In genomic region chr6:4466260-4466659, GRCh38 we compare ENCODE assay signal across 16 cellular contexts.
DNase-seq lines count a peak whose midpoint lies in the region; ATAC-seq and TF ChIP-seq lines count a peak whose summit lies in the region.
"Had no signal": no experiment of that assay in that cellular context is flagged by ENCODE, and none has a peak within 500 bp of the region (broad histone marks: within the 10 kb centered on the region; RNA-seq: fewer than 3 reads in every experiment).

No MANE protein-coding gene starts in this region.

- H3K36me3 ChIP-seq in RWPE2 (ENCODE audit: low read depth), result no peaks in the 10 kb centered on the region
- H3K36me3 ChIP-seq: adrenal gland, neutrophil, suprapubic skin had no signal

- no peak for DNase-seq in RWPE2 (ENCODE audit: low spot score)
- DNase-seq in fibroblast of pulmonary artery (ENCODE audit: low read depth), result peak; percentile 44
- peak; percentile 53 for DNase-seq in pulmonary artery endothelial cell (ENCODE audit: low read depth, low spot score)
- DNase-seq in activated CD8-positive, alpha-beta memory T cell treated with anti-CD3 and anti-CD28 coated beads, Interleukin-2, amount 50 U/mL, for 48 hours, result no peak
- DNase-seq in amniotic stem cell (lab: John Stamatoyannopoulos, UW), result no peak
- DNase-seq in left cardiac atrium, result no peak
- DNase-seq: activated CD4-positive, CD25-positive, alpha-beta regulatory T cell; mesendoderm; NCI-H1436; small intestine had no signal

- H3K4me3 ChIP-seq in RWPE2 (ENCODE audit: severe bottlenecking) (no peak overlapping the region), fibroblast of pulmonary artery (replicated peaks; ENCODE audit: low read depth, low read length) (no peak overlapping the region)
- H3K4me3 ChIP-seq: adrenal gland, dorsolateral prefrontal cortex, suprapubic skin had no signal

- peak; percentile 41; the same call in 1 of the 2 replicates for TF ChIP-seq EP300 in Ishikawa (IDR thresholded peaks at IDR 0.05; ENCODE audit: borderline replicate concordance)

- H3K27ac ChIP-seq in RWPE2 (ENCODE audit: poor library complexity, severe bottlenecking), result no peak overlapping the region
- H3K27ac ChIP-seq: adrenal gland, dorsolateral prefrontal cortex, neutrophil, suprapubic skin had no signal

- TF ChIP-seq CTCF in RWPE2 (IDR thresholded peaks at IDR 0.05; ENCODE audit: poor library complexity, severe bottlenecking), result no peak
- no peak for TF ChIP-seq CTCF in fibroblast of pulmonary artery (IDR thresholded peaks at IDR 0.05; ENCODE audit: low read length, missing control alignments)

- TF ChIP-seq RAD21 in Ishikawa (IDR thresholded peaks at IDR 0.05; ENCODE audit: low read depth), result peak; percentile 24; the same call in 1 of the 2 replicates

- intact Hi-C loops in left cardiac atrium (cut with DNase I), result no loop called here

- peaks cover 6% of the 10 kb centered on the region for H3K4me1 ChIP-seq in RWPE2 (ENCODE audit: insufficient read depth, poor library complexity, severe bottlenecking)
- H3K4me1 ChIP-seq: adrenal gland had no signal

- ATAC-seq in RWPE2 (ENCODE audit: low read depth), result 0 out of 3 replicates have a peak, but pooled peaks have one; percentile 27
- no peak for ATAC-seq in GM18519 (IDR thresholded peaks at IDR 0.05; ENCODE audit: low FRiP score, unreplicated experiment)
- ATAC-seq in left cardiac atrium, result no peak

- H3K9me3 ChIP-seq in RWPE2 (ENCODE audit: severe bottlenecking), result no peaks in the 10 kb centered on the region
- H3K9me3 ChIP-seq: adrenal gland, suprapubic skin had no signal

- H3K27me3 ChIP-seq in RWPE2 (ENCODE audit: insufficient read depth, poor library complexity, severe bottlenecking), result no peaks in the 10 kb centered on the region
- H3K27me3 ChIP-seq: adrenal gland, dorsolateral prefrontal cortex, neutrophil, suprapubic skin had no signal

TF ChIP-seq in Ishikawa, 13 proteins besides CTCF, POLR2A, EP300 and RAD21:
- TF ChIP-seq FOXM1 (IDR thresholded peaks at IDR 0.05; ENCODE audit: borderline replicate concordance, low read depth) (no peak), EGR1 (IDR thresholded peaks at IDR 0.05) (no peak), TCF12 (IDR thresholded peaks at IDR 0.05; ENCODE audit: low read depth) (0 out of 2 replicates have a peak, but pooled peaks have one; percentile 23), NFIC (IDR thresholded peaks at IDR 0.05) (peak; percentile 72), MAX (IDR thresholded peaks at IDR 0.05) (no peak), TEAD4 (IDR thresholded peaks at IDR 0.05) (no peak)
TF ChIP-seq in Ishikawa: peak in this region for 2.

Comparison
In these comparisons a context has a peak if more than half of its experiments do, and no peak if none do; other contexts are left out.
1. DNase-seq: peak in fibroblast of pulmonary artery (single experiment) and pulmonary artery endothelial cell (single experiment); none in RWPE2 (single experiment), activated CD8-positive, alpha-beta memory T cell treated with anti-CD3 and anti-CD28 coated beads, Interleukin-2, amount 50 U/mL, for 48 hours (single experiment), amniotic stem cell (single experiment) and left cardiac atrium (single experiment).